In the genomic region with DNA sequence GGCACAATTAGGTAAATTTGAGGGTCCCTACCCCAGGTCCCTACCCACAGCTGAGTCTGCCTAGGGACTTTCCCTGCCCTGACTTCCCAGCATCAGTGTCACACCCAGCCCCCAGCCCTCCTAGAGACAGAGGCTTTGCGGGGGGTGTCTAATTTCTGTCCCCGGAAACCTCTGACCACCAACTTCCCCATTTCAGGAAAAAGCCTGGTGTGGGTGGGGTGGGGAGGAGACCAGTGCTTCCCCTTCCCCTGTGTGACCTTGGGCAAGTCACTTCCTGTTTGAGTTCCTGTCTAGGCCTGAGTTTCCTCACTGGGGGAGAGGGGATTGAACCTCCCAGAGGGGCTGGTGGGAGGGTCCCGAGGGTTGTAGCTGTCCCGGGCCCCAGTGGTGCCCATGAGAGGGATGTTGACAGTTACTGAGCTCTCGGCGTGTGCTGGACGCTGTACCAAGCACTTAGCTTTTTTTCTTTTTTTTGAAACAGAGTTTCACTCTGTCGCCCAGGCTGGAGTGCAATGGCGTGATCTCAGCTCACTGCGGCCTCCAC, we compare ENCODE assay signal across 8 cellular contexts. TPM values are rescaled to one million over a fixed set of nuclear protein-coding genes. Genes with fewer than 3 reads are reported as not detected.
A peak's percentile ranks its signal among the peaks of the same experiment; 100 is the strongest.
DNase-seq lines count a peak whose midpoint lies in the region; ATAC-seq and FAIRE-seq lines count a peak whose summit lies in the region.

No MANE protein-coding gene starts in this region.

- FAIRE-seq in urothelium cell line (lab: Jason Lieb, UNC) = no peak

- H3K4me2 ChIP-seq in BLaER1 treated with 17β-estradiol and CSF1 and Interleukin-3, amounts not matched to agents 10 nM and 100 nM = peak overlapping the region; percentile 67 to 99 (median 94)

- ATAC-seq in HG03095 (IDR thresholded peaks at IDR 0.05; ENCODE audit: unreplicated experiment) = no peak
- no peak for ATAC-seq in HG02588 (IDR thresholded peaks at IDR 0.05; ENCODE audit: unreplicated experiment)

- H3K9ac ChIP-seq in BLaER1 treated with 17β-estradiol and CSF1 and Interleukin-3, amounts not matched to agents 10 nM and 100 nM = peak overlapping the region; percentile 66 to 95 (median 72)

- no peaks in the 10 kb centered on the region for H3K27me3 ChIP-seq in BLaER1 treated with 17β-estradiol and CSF1 and Interleukin-3, amounts not matched to agents 10 nM and 100 nM
- H3K27me3 ChIP-seq in mononuclear cell (ENCODE audit: insufficient read depth, low read length) = no peaks in the 10 kb centered on the region

- no peaks in the 10 kb centered on the region for H3K9me3 ChIP-seq in BLaER1 treated with 17β-estradiol and CSF1 and Interleukin-3, amounts not matched to agents 10 nM and 100 nM (replicated peaks in 1 of 11)
- no peaks in the 10 kb centered on the region for H3K9me3 ChIP-seq in mononuclear cell (ENCODE audit: low read depth, low read length)

- peak overlapping the region in 8 of 10 experiments; percentile 32 to 99 (median 43); a peak in 15 of 20 replicates for H3K4me3 ChIP-seq in BLaER1 treated with 17β-estradiol and CSF1 and Interleukin-3, amounts not matched to agents 10 nM and 100 nM
- H3K4me3 ChIP-seq in mononuclear cell (ENCODE audit: low read length) = peak overlapping the region; percentile 23

- H4K20me1 ChIP-seq in BLaER1 treated with 17β-estradiol and CSF1 and Interleukin-3, amounts not matched to agents 10 nM and 100 nM = peaks cover 13 to 91% (median 70%) of the 10 kb centered on the region in 11 experiments; a peak in 19 of 22 replicates

- H3K4me1 ChIP-seq in BLaER1 treated with 17β-estradiol and CSF1 and Interleukin-3, amounts not matched to agents 10 nM and 100 nM = peaks cover 72 to 97% (median 76%) of the 10 kb centered on the region in 10 experiments
- H3K4me1 ChIP-seq in mononuclear cell (ENCODE audit: insufficient read depth, low read length) = peaks cover 70% of the 10 kb centered on the region

- WGBS in adipose tissue, 3 donors = 45 to 69% (median 50%) methylated on average over 10 of the region's 10 CpGs

- peak overlapping the region; percentile 80 to 94 (median 86) for H3K27ac ChIP-seq in BLaER1 treated with 17β-estradiol and CSF1 and Interleukin-3, amounts not matched to agents 10 nM and 100 nM
- peak overlapping the region; percentile 60 for H3K27ac ChIP-seq in adipose tissue (ENCODE audit: low read depth, low read length)

- DNase-seq in Kasumi-1 (lab: John Stamatoyannopoulos, UW) (peak; percentile 96), urothelium cell line (ENCODE audit: low spot score) (no peak), NCI-H2227 treated with DMSO at 0.1 percent for 48 hours (lab: John Stamatoyannopoulos, UW) (no peak)

- peaks cover 21 to 93% (median 53%) of the 10 kb centered on the region in 11 experiments for H3K36me3 ChIP-seq in BLaER1 treated with 17β-estradiol and CSF1 and Interleukin-3, amounts not matched to agents 10 nM and 100 nM

RNA-seq across cellular contexts. Expression of a gene that starts 7.9 kb away (rescaled TPM):
- 10 to 100 TPM; 14.9 to 93.0 (median 78.0) TPM for polyA plus RNA-seq in adipose tissue
- total RNA-seq in mononuclear cell = 95.8 TPM

RNA-seq across cellular contexts. Expression of a gene that starts 16.9 kb away (rescaled TPM):
- 1 to 10 TPM in 1 of 3 donors, under 1 TPM in 2; 0.62 to 3.7 (median 0.71) TPM for polyA plus RNA-seq in adipose tissue
- 4.3 TPM for total RNA-seq in mononuclear cell

RNA-seq across cellular contexts. Expression of a gene that starts 18.3 kb away (rescaled TPM):
- polyA plus RNA-seq in adipose tissue = 1 to 10 TPM; 4.9 to 7.6 (median 6.4) TPM
- 1.5 TPM for total RNA-seq in mononuclear cell

RNA-seq across cellular contexts. Expression of a gene that starts 47.4 kb away (rescaled TPM):
- polyA plus RNA-seq in adipose tissue = 100 to 1,000 TPM in 2 of 3 donors, 10 to 100 TPM in 1; 11.9 to 650 (median 341) TPM
- total RNA-seq in mononuclear cell = 337 TPM

Comparison
In these comparisons a context has a peak if more than half of its experiments do, and no peak if none do; other contexts are left out.
1. DNase-seq: peak in Kasumi-1 (2 of 2); none in urothelium cell line (single experiment) and NCI-H2227 treated with DMSO at 0.1 percent for 48 hours (single experiment).